Comparison of ENCODE assay signal across 23 cellular contexts in genomic region chr15:84699538-84700191, GRCh38. TPM values are rescaled to one million over a fixed set of nuclear protein-coding genes. Genes with fewer than 3 reads are reported as not detected.
DNase-seq lines count a peak whose midpoint lies in the region; ATAC-seq and TF ChIP-seq lines count a peak whose summit lies in the region.
"Had no signal": no experiment of that assay in that cellular context is flagged by ENCODE, and none has a peak within 500 bp of the region (broad histone marks: within the 10 kb centered on the region; RNA-seq: fewer than 3 reads in every experiment).

No MANE protein-coding gene starts in this region.

- H3K27me3 Mint-ChIP-seq in activated T-cell treated with anti-CD3 and anti-CD28 coated beads, Interleukin-2, amount 50 U/mL, for 4 hours (ENCODE audit: low read depth) = no peaks in the 10 kb centered on the region
- H3K27me3 Mint-ChIP-seq in Calu3 (ENCODE audit: unreplicated experiment) (no peaks in the 10 kb centered on the region), neural crest cell (ENCODE audit: low read depth) (no peaks in the 10 kb centered on the region)
- no peaks in the 10 kb centered on the region for H3K27me3 Mint-ChIP-seq in activated T-helper 1 cell treated with anti-CD3 and anti-CD28 coated beads, Interleukin-12 subunit alpha, Interleukin-12 subunit beta, Interleukin-2, Interleukin-4 antibody, amounts not matched to agents 30 ng/mL and 10 ng/mL and 1 ng/mL, durations not matched to agents 14 hours and 24 hours and 36 hours (ENCODE audit: insufficient read depth)
- H3K27me3 Mint-ChIP-seq: brain, memory B cell had no signal

- peaks cover 4% of the 10 kb centered on the region for H3K36me3 Mint-ChIP-seq in activated T-cell treated with anti-CD3 and anti-CD28 coated beads, Interleukin-2, amount 50 U/mL, for 4 hours (ENCODE audit: insufficient read depth)
- H3K36me3 Mint-ChIP-seq in Calu3 (ENCODE audit: insufficient read depth, unreplicated experiment) (peaks cover 21% of the 10 kb centered on the region), neural crest cell (ENCODE audit: low read depth) (no peaks in the 10 kb centered on the region)
- peaks cover 12% of the 10 kb centered on the region for H3K36me3 Mint-ChIP-seq in activated T-helper 1 cell treated with anti-CD3 and anti-CD28 coated beads, Interleukin-12 subunit alpha, Interleukin-12 subunit beta, Interleukin-2, Interleukin-4 antibody, amounts not matched to agents 30 ng/mL and 10 ng/mL and 1 ng/mL, durations not matched to agents 14 hours and 24 hours and 36 hours (ENCODE audit: low read depth)

- H3K4me3 Mint-ChIP-seq in activated T-cell treated with anti-CD3 and anti-CD28 coated beads, Interleukin-2, amount 50 U/mL, for 4 hours = no peak overlapping the region
- H3K4me3 Mint-ChIP-seq in Calu3 (ENCODE audit: low read depth, unreplicated experiment) = no peak overlapping the region
- peak overlapping the region; percentile 37 for H3K4me3 Mint-ChIP-seq in activated T-helper 1 cell treated with anti-CD3 and anti-CD28 coated beads, Interleukin-12 subunit alpha, Interleukin-12 subunit beta, Interleukin-2, Interleukin-4 antibody, amounts not matched to agents 30 ng/mL and 10 ng/mL and 1 ng/mL, durations not matched to agents 14 hours and 24 hours and 36 hours
- no peak overlapping the region for H3K4me3 Mint-ChIP-seq in neural crest cell
- H3K4me3 Mint-ChIP-seq: brain; CD8-positive, alpha-beta T cell; memory B cell; nephron had no signal

- peak; percentile 62 to 63 for ATAC-seq in activated T-cell treated with anti-CD3 and anti-CD28 coated beads, Interleukin-2, amount 50 U/mL, for 4 hours
- ATAC-seq in GM18517 (IDR thresholded peaks at IDR 0.05; ENCODE audit: unreplicated experiment) (no peak), GM19463 (IDR thresholded peaks at IDR 0.05; ENCODE audit: unreplicated experiment) (no peak)
- ATAC-seq: CD8-positive, alpha-beta T cell; HepG2; upper lobe of right lung had no signal

- intact Hi-C loops in Calu3 (cut with micrococcal nuclease; ENCODE audit: unreplicated experiment) = loop anchor here (5.0 kb wide), 1 partner anchor 53 kb away; no protein-coding TSS in a partner anchor
- intact Hi-C loops in activated T-helper 1 cell treated with anti-CD3 and anti-CD28 coated beads, Interleukin-12 subunit alpha, Interleukin-12 subunit beta, Interleukin-2, Interleukin-4 antibody, amounts not matched to agents 30 ng/mL and 10 ng/mL and 1 ng/mL, durations not matched to agents 14 hours and 24 hours and 36 hours (cut with micrococcal nuclease) = no loop called here

- H3K27ac Mint-ChIP-seq in Calu3 (ENCODE audit: unreplicated experiment) = peak overlapping the region; percentile 52
- H3K27ac Mint-ChIP-seq in activated T-helper 1 cell treated with anti-CD3 and anti-CD28 coated beads, Interleukin-12 subunit alpha, Interleukin-12 subunit beta, Interleukin-2, Interleukin-4 antibody, amounts not matched to agents 30 ng/mL and 10 ng/mL and 1 ng/mL, durations not matched to agents 14 hours and 24 hours and 36 hours = peak overlapping the region; percentile 73
- H3K27ac Mint-ChIP-seq in neural crest cell (ENCODE audit: unreplicated experiment) = peak overlapping the region; percentile 43
- H3K27ac Mint-ChIP-seq: CD8-positive, alpha-beta T cell had no signal

- BruUV-seq in Calu3 (replicated peaks; lab: Mats Ljungman, UMichigan) = no TSS peak

- CTCF ChIA-PET in Calu3 (lab: Charles Lee) = interaction anchor here (0.6 to 1.4 kb wide), 2 partner anchors 14 to 129 kb away, joined by 3 to 4 read pairs; no protein-coding TSS in a partner anchor

- H3K9me3 Mint-ChIP-seq in activated T-cell treated with anti-CD3 and anti-CD28 coated beads, Interleukin-2, amount 50 U/mL, for 4 hours = no peaks in the 10 kb centered on the region
- H3K9me3 Mint-ChIP-seq in Calu3 (ENCODE audit: low read depth, unreplicated experiment) (no peaks in the 10 kb centered on the region), neural crest cell (no peaks in the 10 kb centered on the region)
- no peaks in the 10 kb centered on the region for H3K9me3 Mint-ChIP-seq in activated T-helper 1 cell treated with anti-CD3 and anti-CD28 coated beads, Interleukin-12 subunit alpha, Interleukin-12 subunit beta, Interleukin-2, Interleukin-4 antibody, amounts not matched to agents 30 ng/mL and 10 ng/mL and 1 ng/mL, durations not matched to agents 14 hours and 24 hours and 36 hours
- H3K9me3 Mint-ChIP-seq: brain; CD8-positive, alpha-beta T cell; memory B cell; nephron had no signal

- H3K4me1 Mint-ChIP-seq in activated T-cell treated with anti-CD3 and anti-CD28 coated beads, Interleukin-2, amount 50 U/mL, for 4 hours (ENCODE audit: low read depth) = peaks cover 64% of the 10 kb centered on the region
- peaks cover 37% of the 10 kb centered on the region for H3K4me1 Mint-ChIP-seq in Calu3 (ENCODE audit: low read depth, unreplicated experiment)
- H3K4me1 Mint-ChIP-seq in activated T-helper 1 cell treated with anti-CD3 and anti-CD28 coated beads, Interleukin-12 subunit alpha, Interleukin-12 subunit beta, Interleukin-2, Interleukin-4 antibody, amounts not matched to agents 30 ng/mL and 10 ng/mL and 1 ng/mL, durations not matched to agents 14 hours and 24 hours and 36 hours (ENCODE audit: low read depth) = peaks cover 55% of the 10 kb centered on the region
- peaks cover 4% of the 10 kb centered on the region for H3K4me1 Mint-ChIP-seq in neural crest cell

- TF ChIP-seq CTCF in Calu3 (IDR thresholded peaks at IDR 0.05; ENCODE audit: unreplicated experiment) = no peak
- no peak for TF ChIP-seq CTCF in neural crest cell (conservative IDR thresholded peaks at IDR 0.05)

- DNase-seq in activated T-cell treated with anti-CD3 and anti-CD28 coated beads, Interleukin-2, amount 50 U/mL, for 4 hours = no peak
- no peak for DNase-seq in activated T-cell treated with anti-CD3 and anti-CD28 coated beads, Interleukin-2, amount 50 U/mL, for 48 hours
- no peak for DNase-seq in Calu3
- DNase-seq in activated T-helper 1 cell treated with anti-CD3 and anti-CD28 coated beads, Interleukin-12 subunit alpha, Interleukin-12 subunit beta, Interleukin-2, Interleukin-4 antibody, amounts not matched to agents 30 ng/mL and 10 ng/mL and 1 ng/mL, durations not matched to agents 14 hours and 24 hours and 36 hours (ENCODE audit: low spot score) = no peak
- no peak for DNase-seq in neural crest cell (ENCODE audit: low read depth, low spot score)
- DNase-seq in occipital lobe (lab: John Stamatoyannopoulos, UW) = no peak
- DNase-seq: activated CD8-positive, alpha-beta memory T cell treated with anti-CD3 and anti-CD28 coated beads for 24 hours; CD8-positive, alpha-beta T cell; cortex of kidney; GM23248; kidney glomerular epithelial cell; NCI-H146; NCI-H226; NK-92 treated with Interleukin-12 subunit alpha and Interleukin-12 subunit beta, amount 100 ng/mL, for 24 hours; RPMI8226; stimulated activated naive CD4-positive, alpha-beta T cell treated with Interleukin-2 at 50 U/mL for 16 hours; upper lobe of right lung had no signal

RNA-seq across cellular contexts. Expression of gene SEC11A, which starts 16.3 kb away (rescaled TPM):
- 10 to 100 TPM; 72.3 to 82.9 (median 79.2) TPM for total RNA-seq in activated T-cell treated with anti-CD3 and anti-CD28 coated beads, Interleukin-2, amount 50 U/mL, for 4 hours
- total RNA-seq in Calu3 (2022) = 214 and 243 TPM in 2 replicates
- 97.3 and 105 TPM in 2 replicates for total RNA-seq in activated T-helper 1 cell treated with anti-CD3 and anti-CD28 coated beads, Interleukin-12 subunit alpha, Interleukin-12 subunit beta, Interleukin-2, Interleukin-4 antibody, amounts not matched to agents 30 ng/mL and 10 ng/mL and 1 ng/mL, durations not matched to agents 14 hours and 24 hours and 36 hours
- 200 and 201 TPM in 2 replicates for total RNA-seq in neural crest cell
- 68.9 TPM for total RNA-seq in occipital lobe

RNA-seq across cellular contexts. Expression of gene NMB, which starts 41.7 kb away (rescaled TPM):
- 10 to 100 TPM in 1 of 3 donors, 1 to 10 TPM in 2; 9.1 to 12.0 (median 9.3) TPM for total RNA-seq in activated T-cell treated with anti-CD3 and anti-CD28 coated beads, Interleukin-2, amount 50 U/mL, for 4 hours
- total RNA-seq in Calu3 (2022) (10.9 and 16.6 TPM in 2 replicates), neural crest cell (4.0 and 4.9 TPM in 2 replicates), occipital lobe (1.9 TPM)
- total RNA-seq in activated T-helper 1 cell treated with anti-CD3 and anti-CD28 coated beads, Interleukin-12 subunit alpha, Interleukin-12 subunit beta, Interleukin-2, Interleukin-4 antibody, amounts not matched to agents 30 ng/mL and 10 ng/mL and 1 ng/mL, durations not matched to agents 14 hours and 24 hours and 36 hours = 3.0 and 3.5 TPM in 2 replicates

RNA-seq across cellular contexts. Expression of gene WDR73, which starts 45.6 kb away (rescaled TPM):
- total RNA-seq in activated T-cell treated with anti-CD3 and anti-CD28 coated beads, Interleukin-2, amount 50 U/mL, for 4 hours = 10 to 100 TPM; 31.1 to 38.8 (median 36.0) TPM
- total RNA-seq in Calu3 (2022) = 53.1 and 53.3 TPM in 2 replicates
- 27.8 and 33.5 TPM in 2 replicates for total RNA-seq in activated T-helper 1 cell treated with anti-CD3 and anti-CD28 coated beads, Interleukin-12 subunit alpha, Interleukin-12 subunit beta, Interleukin-2, Interleukin-4 antibody, amounts not matched to agents 30 ng/mL and 10 ng/mL and 1 ng/mL, durations not matched to agents 14 hours and 24 hours and 36 hours
- 47.1 and 53.2 TPM in 2 replicates for total RNA-seq in neural crest cell
- 25.7 TPM for total RNA-seq in occipital lobe

RNA-seq across cellular contexts. Expression of gene ZNF592, which starts 48.7 kb away (rescaled TPM):
- total RNA-seq in activated T-cell treated with anti-CD3 and anti-CD28 coated beads, Interleukin-2, amount 50 U/mL, for 4 hours = 10 to 100 TPM; 28.7 to 30.6 (median 30.5) TPM
- total RNA-seq in Calu3 (2022) = 49.5 and 49.6 TPM in 2 replicates
- 29.9 and 30.9 TPM in 2 replicates for total RNA-seq in activated T-helper 1 cell treated with anti-CD3 and anti-CD28 coated beads, Interleukin-12 subunit alpha, Interleukin-12 subunit beta, Interleukin-2, Interleukin-4 antibody, amounts not matched to agents 30 ng/mL and 10 ng/mL and 1 ng/mL, durations not matched to agents 14 hours and 24 hours and 36 hours
- 34.7 and 35.7 TPM in 2 replicates for total RNA-seq in neural crest cell
- 6.4 TPM for total RNA-seq in occipital lobe

Comparison
In these comparisons a context has a peak if more than half of its experiments do, and no peak if none do; other contexts are left out.
1. ATAC-seq: peak in activated T-cell treated with anti-CD3 and anti-CD28 coated beads, Interleukin-2, amount 50 U/mL, for 4 hours (2 of 2); none in GM18517 (single experiment) and GM19463 (single experiment).
2. Peak in every context shown above with its lines, with median percentiles within 50 percentile points of each other: H3K27ac Mint-ChIP-seq.